26 cellular contexts compared by ENCODE assay signal in the genomic region with DNA sequence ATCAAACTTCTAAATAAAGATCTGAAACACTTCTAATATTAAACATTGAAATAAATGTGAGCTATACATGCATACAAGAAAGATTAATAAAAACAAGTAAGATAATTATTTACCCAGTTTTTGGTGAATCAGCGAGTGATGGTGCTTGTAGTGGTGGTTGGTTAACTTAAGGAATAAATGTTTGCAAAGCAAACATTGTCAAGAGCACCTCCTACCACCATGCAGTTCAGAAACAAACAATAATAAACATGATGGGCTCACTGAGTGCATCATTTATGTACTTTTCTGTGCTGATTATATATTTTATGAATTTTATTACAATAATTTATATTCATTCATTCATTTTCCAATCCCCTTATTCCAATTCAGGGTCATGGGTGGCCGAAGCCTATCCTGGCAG.
"Had no signal": no experiment of that assay in that cellular context is flagged by ENCODE, and none has a peak within 500 bp of the region (broad histone marks: within the 10 kb centered on the region; RNA-seq: fewer than 3 reads in every experiment).

No MANE protein-coding gene starts in this region.

- H3K36me3 ChIP-seq: gastrocnemius medialis, right atrium auricular region had no signal

- H3K36me3 Mint-ChIP-seq: natural killer cell treated with Interleukin-12 subunit alpha and Interleukin-12 subunit beta and Interleukin-15 and Interleukin-18, amount 100 ng/mL, for 72 hours had no signal

- H3K27ac Mint-ChIP-seq: dendritic cell treated with granulocyte-macrophage colony-stimulating factor and Interleukin-4, amounts not matched to agents 40 ng/mL and 50 ng/mL, for 4 days; endodermal cell; memory B cell; natural killer cell treated with Interleukin-12 subunit alpha and Interleukin-12 subunit beta and Interleukin-15 and Interleukin-18, amount 100 ng/mL, for 72 hours; progenitor cell of endocrine pancreas; stimulated activated effector memory CD8-positive, alpha-beta T cell treated with anti-CD3 and anti-CD28 coated beads, Interleukin-12 subunit alpha, Interleukin-12 subunit beta, amount 100 ng/mL, for 72 hours; type B pancreatic cell had no signal

- H3K9me3 ChIP-seq: gastrocnemius medialis, lower lobe of right lung, neutrophil, right atrium auricular region, sigmoid colon, stomach, tibial artery had no signal

- H3K4me1 ChIP-seq: parathyroid adenoma, right atrium auricular region had no signal

- H3K27ac ChIP-seq: epithelial cell of prostate, gastrocnemius medialis, lower lobe of right lung, neutrophil, parathyroid adenoma, right atrium auricular region, sigmoid colon, stomach, tibial artery had no signal

- H3K4me3 ChIP-seq: gastrocnemius medialis, lower lobe of right lung, right atrium auricular region, sigmoid colon, stomach, tibial artery had no signal

- ATAC-seq: esophagus mucosa; gastrocnemius medialis; left ventricle myocardium superior; lower lobe of right lung; natural killer cell treated with Interleukin-12 subunit alpha and Interleukin-12 subunit beta and Interleukin-15 and Interleukin-18, amount 100 ng/mL, for 72 hours; stimulated activated effector memory CD8-positive, alpha-beta T cell treated with anti-CD3 and anti-CD28 coated beads, Interleukin-12 subunit alpha, Interleukin-12 subunit beta, amount 100 ng/mL, for 72 hours had no signal

- DNase-seq: effector CD8-positive, alpha-beta T cell; endodermal cell; gastrocnemius medialis; head of caudate nucleus; left ventricle myocardium superior; lower lobe of right lung; naive B cell; sigmoid colon; stimulated activated CD4-positive, alpha-beta T cell treated with anti-CD3 and anti-CD28 coated beads, Interleukin-2, amount 100 ng/mL, for 24 hours; stimulated activated CD4-positive, alpha-beta T cell treated with anti-CD3 and anti-CD28 coated beads, Interleukin-4, amount 100 ng/mL, for 24 hours; stimulated activated naive CD4-positive, alpha-beta T cell treated with Interleukin-2 at 50 U/mL for 16 hours; stomach; tibial artery had no signal

- H3K27me3 ChIP-seq: gastrocnemius medialis, neutrophil, right atrium auricular region, sigmoid colon, stomach, tibial artery had no signal

- H3K4me1 Mint-ChIP-seq: neural crest cell had no signal

- H3K9me3 Mint-ChIP-seq: dendritic cell treated with granulocyte-macrophage colony-stimulating factor and Interleukin-4, amounts not matched to agents 40 ng/mL and 50 ng/mL, for 4 days; endodermal cell; memory B cell; naive B cell; natural killer cell treated with Interleukin-12 subunit alpha and Interleukin-12 subunit beta and Interleukin-15 and Interleukin-18, amount 100 ng/mL, for 72 hours; neural crest cell; stimulated activated effector memory CD8-positive, alpha-beta T cell treated with anti-CD3 and anti-CD28 coated beads, Interleukin-12 subunit alpha, Interleukin-12 subunit beta, amount 100 ng/mL, for 72 hours; type B pancreatic cell had no signal

- H3K27me3 Mint-ChIP-seq: dendritic cell treated with granulocyte-macrophage colony-stimulating factor and Interleukin-4, amounts not matched to agents 40 ng/mL and 50 ng/mL, for 4 days; memory B cell; naive B cell; natural killer cell treated with Interleukin-12 subunit alpha and Interleukin-12 subunit beta and Interleukin-15 and Interleukin-18, amount 100 ng/mL, for 72 hours; progenitor cell of endocrine pancreas; type B pancreatic cell had no signal

- H3K4me3 Mint-ChIP-seq: dendritic cell treated with granulocyte-macrophage colony-stimulating factor and Interleukin-4, amounts not matched to agents 40 ng/mL and 50 ng/mL, for 4 days; endodermal cell; memory B cell; naive B cell; natural killer cell treated with Interleukin-12 subunit alpha and Interleukin-12 subunit beta and Interleukin-15 and Interleukin-18, amount 100 ng/mL, for 72 hours; neural crest cell; stimulated activated effector memory CD8-positive, alpha-beta T cell treated with anti-CD3 and anti-CD28 coated beads, Interleukin-12 subunit alpha, Interleukin-12 subunit beta, amount 100 ng/mL, for 72 hours; type B pancreatic cell had no signal

- FAIRE-seq: keratinocyte had no signal
